Comparison of ENCODE assay signal across 14 cellular contexts in genomic region chr12:49767333-49767732, GRCh38. TPM values are rescaled to one million over a fixed set of nuclear protein-coding genes. Genes with fewer than 3 reads are reported as not detected.
DNase-seq lines count a peak whose midpoint lies in the region; ATAC-seq and TF ChIP-seq lines count a peak whose summit lies in the region.
"Had no signal": no experiment of that assay in that cellular context is flagged by ENCODE, and none has a peak within 500 bp of the region (broad histone marks: within the 10 kb centered on the region; RNA-seq: fewer than 3 reads in every experiment).

No MANE protein-coding gene starts in this region.

- H3K9me3 ChIP-seq in neural progenitor cell (ENCODE audit: low read depth), result no peaks in the 10 kb centered on the region
- H3K9me3 ChIP-seq: BE2C, gastroesophageal sphincter had no signal

- H3K4me1 ChIP-seq in neural progenitor cell, result no peaks in the 10 kb centered on the region
- H3K4me1 ChIP-seq: BE2C had no signal

- peaks cover 32% of the 10 kb centered on the region for H3K36me3 Mint-ChIP-seq in stimulated activated naive CD8-positive, alpha-beta T cell treated with anti-CD3 and anti-CD28 coated beads, Interleukin-15, Interleukin-2, amounts not matched to agents 100 ng/mL and 50 ng/mL, for 24 hours (ENCODE audit: low read depth)
- peaks cover 23% of the 10 kb centered on the region for H3K36me3 Mint-ChIP-seq in neural progenitor cell

- no peaks in the 10 kb centered on the region for H3K36me3 ChIP-seq in neural progenitor cell

- H2AFZ ChIP-seq in neural progenitor cell (replicated peaks), result no peak overlapping the region

- no peak overlapping the region for H3K9ac ChIP-seq in neural progenitor cell

- H3K27me3 ChIP-seq in neural progenitor cell, result no peaks in the 10 kb centered on the region
- H3K27me3 ChIP-seq: BE2C, gastroesophageal sphincter had no signal

- no peak overlapping the region for H3K4me2 ChIP-seq in neural progenitor cell

- H3K9me3 Mint-ChIP-seq in stimulated activated naive CD8-positive, alpha-beta T cell treated with anti-CD3 and anti-CD28 coated beads, Interleukin-15, Interleukin-2, amounts not matched to agents 100 ng/mL and 50 ng/mL, for 24 hours, result no peaks in the 10 kb centered on the region
- no peaks in the 10 kb centered on the region for H3K9me3 Mint-ChIP-seq in neural progenitor cell

- ATAC-seq in stimulated activated naive CD8-positive, alpha-beta T cell treated with anti-CD3 and anti-CD28 coated beads, Interleukin-15, Interleukin-2, amounts not matched to agents 100 U/mL and 50 U/mL, for 24 hours, result no peak
- peak; percentile 55 for ATAC-seq in esophagus mucosa
- ATAC-seq: gastroesophageal sphincter had no signal

- H3K27ac Mint-ChIP-seq in stimulated activated naive CD8-positive, alpha-beta T cell treated with anti-CD3 and anti-CD28 coated beads, Interleukin-15, Interleukin-2, amounts not matched to agents 100 ng/mL and 50 ng/mL, for 24 hours, result peak overlapping the region; percentile 21
- no peak overlapping the region for H3K27ac Mint-ChIP-seq in neural progenitor cell

- H3K79me2 ChIP-seq in neural progenitor cell (ENCODE audit: low read depth), result no peaks in the 10 kb centered on the region

- no peak overlapping the region for H3K4me3 ChIP-seq in neural progenitor cell
- H3K4me3 ChIP-seq: gastroesophageal sphincter had no signal

- no peak overlapping the region for H3K27ac ChIP-seq in neural progenitor cell
- H3K27ac ChIP-seq: gastroesophageal sphincter had no signal

- peaks cover 51% of the 10 kb centered on the region for H3K4me1 Mint-ChIP-seq in stimulated activated naive CD8-positive, alpha-beta T cell treated with anti-CD3 and anti-CD28 coated beads, Interleukin-15, Interleukin-2, amounts not matched to agents 100 ng/mL and 50 ng/mL, for 24 hours (ENCODE audit: low read depth)
- H3K4me1 Mint-ChIP-seq in neural progenitor cell, result no peaks in the 10 kb centered on the region

- peaks cover 23% of the 10 kb centered on the region for H3F3A ChIP-seq in neural progenitor cell (ENCODE audit: low read depth)

- DNase-seq in stimulated activated naive CD8-positive, alpha-beta T cell treated with anti-CD3 and anti-CD28 coated beads, Interleukin-15, Interleukin-2, amounts not matched to agents 100 U/mL and 50 U/mL, for 24 hours, result no peak
- peak; percentile 31 for DNase-seq in RPMI7951 (ENCODE audit: low read depth)
- DNase-seq in NCI-H1694 (lab: John Stamatoyannopoulos, UW), result no peak
- DNase-seq in neural progenitor cell (ENCODE audit: low spot score), result no peak
- no peak for DNase-seq in NK-92 treated with Interleukin-12 subunit alpha and Interleukin-12 subunit beta, amount 100 ng/mL, for 24 hours (lab: John Stamatoyannopoulos, UW)
- DNase-seq in GOT3 (lab: John Stamatoyannopoulos, UW), result no peak
- DNase-seq: amniotic stem cell, BE2C, NCI-H187 treated with DMSO at 0.1 percent for 48 hours, NCI-H524 treated with DMSO at 0.1 percent for 48 hours, retina had no signal

- TF ChIP-seq CTCF in neural progenitor cell (IDR thresholded peaks at IDR 0.05), result no peak

- no peak overlapping the region for H3K4me3 Mint-ChIP-seq in stimulated activated naive CD8-positive, alpha-beta T cell treated with anti-CD3 and anti-CD28 coated beads, Interleukin-15, Interleukin-2, amounts not matched to agents 100 ng/mL and 50 ng/mL, for 24 hours
- no peak overlapping the region for H3K4me3 Mint-ChIP-seq in neural progenitor cell

- peaks cover 6% of the 10 kb centered on the region for H4K20me1 ChIP-seq in neural progenitor cell (ENCODE audit: low read depth)

- H3K27me3 Mint-ChIP-seq in stimulated activated naive CD8-positive, alpha-beta T cell treated with anti-CD3 and anti-CD28 coated beads, Interleukin-15, Interleukin-2, amounts not matched to agents 100 ng/mL and 50 ng/mL, for 24 hours, result no peaks in the 10 kb centered on the region
- H3K27me3 Mint-ChIP-seq in neural progenitor cell (ENCODE audit: insufficient read depth, low read depth), result peaks cover 6% of the 10 kb centered on the region

RNA-seq across cellular contexts. Expression of gene TMBIM6, which starts 26.0 kb away (rescaled TPM):
- 653 and 692 TPM in 2 replicates for total RNA-seq in RPMI7951 (2014; rRNA removed; shearing (Covaris generic))
- total RNA-seq in esophagus mucosa (386 TPM), neural progenitor cell (ENCODE audit: low replicate concordance) (256 and 318 TPM in 2 replicates)
